18 cellular contexts compared by ENCODE assay signal in genomic region chr12:131765961-131766360, GRCh38.
"Had no signal": no experiment of that assay in that cellular context is flagged by ENCODE, and none has a peak within 500 bp of the region (broad histone marks: within the 10 kb centered on the region; RNA-seq: fewer than 3 reads in every experiment).

No MANE protein-coding gene starts in this region.

- H3K4me1 ChIP-seq: esophagus squamous epithelium, foreskin keratinocyte, left ventricle myocardium inferior, lower lobe of right lung, sigmoid colon, stomach, transverse colon had no signal

- H3K9me3 Mint-ChIP-seq: effector memory CD8-positive, alpha-beta T cell; naive thymus-derived CD8-positive, alpha-beta T cell; neural crest cell had no signal

- ATAC-seq: effector memory CD8-positive, alpha-beta T cell; foreskin keratinocyte; left cardiac atrium; lower lobe of right lung; naive thymus-derived CD8-positive, alpha-beta T cell had no signal

- H3K4me1 Mint-ChIP-seq: neural crest cell had no signal

- H3K4me3 Mint-ChIP-seq: effector memory CD8-positive, alpha-beta T cell; naive thymus-derived CD8-positive, alpha-beta T cell; neural crest cell had no signal

- H3K27me3 Mint-ChIP-seq: effector memory CD8-positive, alpha-beta T cell; naive thymus-derived CD8-positive, alpha-beta T cell had no signal

- H2AFZ ChIP-seq: hepatocyte had no signal

- H3K27ac ChIP-seq: esophagus squamous epithelium, foreskin keratinocyte, hepatocyte, left ventricle myocardium inferior, lower lobe of right lung, sigmoid colon, thoracic aorta, transverse colon had no signal

- H3K79me2 ChIP-seq: hepatocyte had no signal

- H3K9me3 ChIP-seq: esophagus squamous epithelium, left ventricle myocardium inferior, lower lobe of right lung, sigmoid colon, stomach, thoracic aorta, transverse colon had no signal

- DNase-seq: effector memory CD8-positive, alpha-beta T cell; esophagus squamous epithelium; foreskin keratinocyte; kidney; left cardiac atrium; left ventricle myocardium inferior; lower lobe of right lung; naive thymus-derived CD8-positive, alpha-beta T cell; sigmoid colon; stimulated activated CD4-positive, alpha-beta T cell treated with anti-CD3 and anti-CD28 coated beads, Interleukin-2, amount 100 ng/mL, for 24 hours; stimulated activated CD4-positive, alpha-beta T cell treated with anti-CD3 and anti-CD28 coated beads, Interleukin-4, amount 100 ng/mL, for 4 hours; stimulated activated naive CD4-positive, alpha-beta T cell; stomach; transverse colon had no signal

- H3K4me3 ChIP-seq: esophagus squamous epithelium, hepatocyte, left ventricle myocardium inferior, lower lobe of right lung, sigmoid colon, skin epidermis, stomach, thoracic aorta, transverse colon had no signal

- H3K27me3 ChIP-seq: esophagus squamous epithelium, foreskin keratinocyte, hepatocyte, sigmoid colon, stomach, transverse colon had no signal

- H3K4me2 ChIP-seq: hepatocyte had no signal
